Comparison of ENCODE assay signal across 28 cellular contexts in the genomic region with DNA sequence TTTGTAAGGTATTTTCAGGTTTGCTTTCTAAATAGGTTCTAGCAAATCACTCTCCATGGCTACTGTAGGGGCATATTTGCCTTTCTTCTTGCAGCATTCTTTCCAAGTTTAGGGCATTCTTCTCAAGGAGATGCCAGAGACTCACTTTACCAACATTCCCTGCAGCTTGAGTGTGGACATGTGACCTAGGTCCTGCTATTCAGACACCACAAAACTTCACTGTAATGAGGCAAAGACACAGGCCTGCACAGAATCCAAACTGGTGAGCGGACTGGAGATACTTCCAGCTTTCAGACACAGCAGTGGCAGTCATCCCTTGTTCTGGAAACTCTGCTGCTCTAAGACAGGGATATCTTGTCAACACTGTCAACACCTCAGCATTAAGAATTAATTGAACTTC.
"Had no signal": no experiment of that assay in that cellular context is flagged by ENCODE, and none has a peak within 500 bp of the region (broad histone marks: within the 10 kb centered on the region; RNA-seq: fewer than 3 reads in every experiment).

No MANE protein-coding gene starts in this region.

- H3K4me1 ChIP-seq: breast epithelium, Peyer's patch had no signal

- H3K9me3 ChIP-seq: MG63, Peyer's patch had no signal

- ATAC-seq: activated naive CD4-positive, alpha-beta T cell treated with anti-CD3 and anti-CD28 coated beads, Interleukin-2, amount 50 U/mL, for 72 hours; activated naive CD8-positive, alpha-beta T cell treated with anti-CD3 and anti-CD28 coated beads, Interleukin-2, amount 50 U/mL, for 24 hours; activated T-cell treated with anti-CD3 and anti-CD28 coated beads, Interleukin-2, amount 50 U/mL, for 4 hours had no signal

- H3K36me3 ChIP-seq: breast epithelium, MG63, Peyer's patch, SJCRH30 had no signal

- H3K4me3 ChIP-seq: breast epithelium, MG63, Peyer's patch, SJCRH30 had no signal

- H3K27me3 ChIP-seq: breast epithelium, MG63, Peyer's patch, SJCRH30 had no signal

- H3K9ac ChIP-seq: SK-N-SH had no signal

- H3K9me2 ChIP-seq: SK-N-SH had no signal

- H3K27ac ChIP-seq: breast epithelium, Peyer's patch, RWPE1, SJCRH30 had no signal

- DNase-seq: activated CD4-positive, alpha-beta memory T cell treated with anti-CD3 and anti-CD28 coated beads for 36 hours; activated CD4-positive, alpha-beta T cell treated with anti-CD3 and anti-CD28 coated beads for 1 hour; activated CD4-positive, alpha-beta T cell treated with anti-CD3 and anti-CD28 coated beads, Interleukin-2, amount 10 ng/mL, durations not matched to agents 7 days and 5 days; activated CD8-positive, alpha-beta memory T cell treated with anti-CD3 and anti-CD28 coated beads for 24 hours; activated effector memory CD4-positive, alpha-beta T cell treated with anti-CD3 and anti-CD28 coated beads, Interleukin-2, amount 50 U/mL, for 16 hours; activated naive CD4-positive, alpha-beta T cell treated with Interleukin-2 at 50 U/mL for 16 hours; activated naive CD8-positive, alpha-beta T cell treated with anti-CD3 and anti-CD28 coated beads, Interleukin-2, amount 50 U/mL, for 24 hours; activated T-cell treated with anti-CD3 and anti-CD28 coated beads, Interleukin-2, amount 50 U/mL, for 4 hours; amygdala; caudate nucleus; MG63; MV-4-11; NCI-H1105; NCI-H1436; NCI-H1694 treated with DMSO at 0.1 percent for 48 hours; NCI-H2029 treated with DMSO at 0.1 percent for 48 hours; NCI-H345; NCI-H510A; NCI-H526 treated with DMSO at 0.1 percent for 48 hours; NCI-H82; OCI-M1; Peyer's patch; Right ventricle myocardium superior; SJCRH30; SK-N-SH had no signal

- H3K4me2 ChIP-seq: SK-N-SH had no signal
